ENCODE assay signal across 19 cellular contexts in genomic region chr11:68440254-68440653, GRCh38. TPM values are rescaled to one million over a fixed set of nuclear protein-coding genes. Genes with fewer than 3 reads are reported as not detected.
DNase-seq lines count a peak whose midpoint lies in the region; ATAC-seq and TF ChIP-seq lines count a peak whose summit lies in the region.
"Had no signal": no experiment of that assay in that cellular context is flagged by ENCODE, and none has a peak within 500 bp of the region (broad histone marks: within the 10 kb centered on the region; RNA-seq: fewer than 3 reads in every experiment).

No MANE protein-coding gene starts in this region.

- H2BK12ac ChIP-seq in H9 (ENCODE audit: insufficient read length, low read depth, low read length) = no peak overlapping the region

- H2BK20ac ChIP-seq in H9 (ENCODE audit: low read depth, low read length, poor library complexity, severe bottlenecking) = no peak overlapping the region

- H3K79me1 ChIP-seq in H9 (ENCODE audit: insufficient read depth, low read depth, low read length, poor library complexity, severe bottlenecking) = no peaks in the 10 kb centered on the region

- H4K91ac ChIP-seq in H9 (ENCODE audit: insufficient read length, low read depth, low read length) = no peak overlapping the region

- WGBS in H9 (ENCODE audit: extremely low coverage, insufficient read length, low lambda C conversion rate) = no CpG with 5 or more reads among the region's 7 CpGs
- WGBS in upper lobe of left lung, 2 donors = 85 to 91% methylated on average over 7 of the region's 7 CpGs
- WGBS in SK-N-SH (ENCODE audit: low lambda C conversion rate) = 97% methylated on average over 5 of the region's 7 CpGs

- TF ChIP-seq EP300 in upper lobe of left lung (IDR thresholded peaks at IDR 0.05) = no peak
- no peak for TF ChIP-seq EP300 in SK-N-SH (IDR thresholded peaks at IDR 0.05; ENCODE audit: borderline replicate concordance in 1 of 2, low read depth in 1 of 2, low read length in 1 of 2)

- H2AFZ ChIP-seq in H9 (ENCODE audit: low read length) = no peak overlapping the region
- no peak overlapping the region for H2AFZ ChIP-seq in SK-N-SH (ENCODE audit: low read depth)

- no peaks in the 10 kb centered on the region for H3K23me2 ChIP-seq in H9 (ENCODE audit: insufficient read length, low read depth, low read length, poor library complexity, severe bottlenecking)

- no peak for ATAC-seq in upper lobe of left lung (ENCODE audit: low FRiP score in 2 of 2)
- ATAC-seq: esophagus mucosa; stimulated activated naive CD8-positive, alpha-beta T cell treated with anti-CD3 and anti-CD28 coated beads, Interleukin-15, Interleukin-2, amounts not matched to agents 100 U/mL and 50 U/mL, for 24 hours; T-cell; upper lobe of right lung had no signal

- no peak overlapping the region for H3K14ac ChIP-seq in H9 (ENCODE audit: insufficient read depth, low read length)

- TF ChIP-seq CTCF in H9 (conservative IDR thresholded peaks at IDR 0.05) (no peak), RWPE1 (conservative IDR thresholded peaks at IDR 0.05; ENCODE audit: low read depth) (no peak), upper lobe of left lung (IDR thresholded peaks at IDR 0.05) (no peak), SK-N-SH (IDR thresholded peaks at IDR 0.05) (no peak)

- H3K18ac ChIP-seq in H9 (ENCODE audit: insufficient read length, low read depth, low read length) = no peak overlapping the region

- no peaks in the 10 kb centered on the region for H4K20me1 ChIP-seq in H9 (ENCODE audit: control insufficient read depth, insufficient read depth, insufficient read length)
- H4K20me1 ChIP-seq in SK-N-SH (ENCODE audit: insufficient read depth) = no peaks in the 10 kb centered on the region

- TF ChIP-seq POLR2A in upper lobe of left lung (IDR thresholded peaks at IDR 0.05) = no peak

- DNase-seq in H9 = no peak
- no peak for DNase-seq in RWPE1 (ENCODE audit: low spot score)
- DNase-seq in smooth muscle cell of the brain vasculature (ENCODE audit: low read depth, low spot score) = peak; percentile 45
- no peak for DNase-seq in KG1 (lab: John Stamatoyannopoulos, UW)
- no peak for DNase-seq in activated naive CD8-positive, alpha-beta T cell treated with anti-CD3 and anti-CD28 coated beads for 36 hours
- DNase-seq in upper lobe of left lung = no peak
- DNase-seq in SK-N-SH = no peak
- DNase-seq: activated CD4-positive, alpha-beta T cell treated with anti-CD3 and anti-CD28 coated beads for 48 hours; BE2C; glutamatergic neuron; midbrain; NCI-H2227 treated with DMSO at 0.1 percent for 48 hours; nucleus accumbens; stimulated activated naive CD8-positive, alpha-beta T cell treated with anti-CD3 and anti-CD28 coated beads, Interleukin-15, Interleukin-2, amounts not matched to agents 100 U/mL and 50 U/mL, for 24 hours; T-cell; upper lobe of right lung had no signal

- no peak for TF ChIP-seq RAD21 in SK-N-SH (IDR thresholded peaks at IDR 0.05; ENCODE audit: low read length)

- H3K9ac ChIP-seq in H9 (ENCODE audit: extremely low read depth, insufficient read length, low read length) (no peak overlapping the region), iPS-20b (ENCODE audit: low read depth, low read length) (peak overlapping the region; percentile 51), SK-N-SH (no peak overlapping the region)

- H3K27me3 ChIP-seq in H9 (ENCODE audit: insufficient read depth, low read length) (no peaks in the 10 kb centered on the region), iPS-20b (ENCODE audit: insufficient read depth, low read length) (no peaks in the 10 kb centered on the region), upper lobe of left lung (no peaks in the 10 kb centered on the region), SK-N-SH (ENCODE audit: insufficient read depth) (no peaks in the 10 kb centered on the region)
- H3K27me3 ChIP-seq: BE2C, cardiac muscle cell, upper lobe of right lung had no signal

- no peak overlapping the region; the same call in 1 of the 2 replicates for H3K4me3 ChIP-seq in iPS-20b (ENCODE audit: low read length)
- H3K4me3 ChIP-seq in upper lobe of left lung = no peak overlapping the region
- no peak overlapping the region for H3K4me3 ChIP-seq in SK-N-SH (ENCODE audit: low read depth in 2 of 2, low read length in 1 of 2)
- H3K4me3 ChIP-seq: cardiac muscle cell, upper lobe of right lung had no signal

- no peak overlapping the region for H2BK5ac ChIP-seq in H9 (ENCODE audit: insufficient read length, low read length)

- H3K27ac Mint-ChIP-seq in H9 = peak overlapping the region in 2 of 3 experiments; percentile 66 to 69; a peak in 3 of 7 replicates
- no peak overlapping the region for H3K27ac Mint-ChIP-seq in activated naive CD8-positive, alpha-beta T cell treated with anti-CD3 and anti-CD28 coated beads for 36 hours
- H3K27ac Mint-ChIP-seq: T-cell had no signal

- POLR2A ChIA-PET in RWPE1 (lab: Yijun Ruan, JAX; ENCODE audit: low non-redundant PET) (no interaction called here), SK-N-SH (lab: Yijun Ruan, JAX) (no interaction called here)

- H3K4ac ChIP-seq in H9 (ENCODE audit: low read depth, low read length) = no peak overlapping the region

- no peak overlapping the region for H2BK15ac ChIP-seq in H9 (ENCODE audit: low read depth, low read length)

- no peak overlapping the region for H3K23ac ChIP-seq in H9 (ENCODE audit: insufficient read length, low read depth, low read length)

- peaks cover 22 to 39% of the 10 kb centered on the region in 2 experiments for H3K4me1 Mint-ChIP-seq in H9
- peaks cover 3% of the 10 kb centered on the region for H3K4me1 Mint-ChIP-seq in activated naive CD8-positive, alpha-beta T cell treated with anti-CD3 and anti-CD28 coated beads for 36 hours

- H3K4me1 ChIP-seq in H9 (ENCODE audit: insufficient read depth, low read length) (no peaks in the 10 kb centered on the region), iPS-20b (ENCODE audit: insufficient read depth, low read length) (peaks cover 20% of the 10 kb centered on the region), upper lobe of left lung (peaks cover 9 to 29% (median 14%) of the 10 kb centered on the region in 4 donors), SK-N-SH (ENCODE audit: control insufficient read depth in 1 of 2, insufficient read depth in 2 of 2, low read depth in 1 of 2, low read length in 1 of 2) (peaks cover 24 to 34% of the 10 kb centered on the region in 2 experiments; a peak in 3 of 4 replicates)

- no peaks in the 10 kb centered on the region for H3K9me2 ChIP-seq in SK-N-SH

- H3K36me3 ChIP-seq in iPS-20b (ENCODE audit: insufficient read depth, low read depth, low read length) (peaks cover 5% of the 10 kb centered on the region; the same call in 1 of the 2 replicates), upper lobe of left lung (peaks cover 0 to 39% (median 20%) of the 10 kb centered on the region in 4 donors), SK-N-SH (replicated peaks in 1 of 2; ENCODE audit: control insufficient read depth in 1 of 2, insufficient read depth in 2 of 2, low read length in 1 of 2) (peaks cover 0 to 13% of the 10 kb centered on the region in 2 experiments)

- peaks cover 13% of the 10 kb centered on the region for H3F3A ChIP-seq in SK-N-SH (replicated peaks; ENCODE audit: insufficient read depth)

- H3K27ac ChIP-seq in H9 (ENCODE audit: insufficient read length, low read depth, low read length) = no peak overlapping the region
- H3K27ac ChIP-seq in RWPE1 = peak overlapping the region; percentile 41
- no peak overlapping the region for H3K27ac ChIP-seq in iPS-20b (ENCODE audit: low read length)
- peak overlapping the region in 1 of 4 donors; percentile 1 for H3K27ac ChIP-seq in upper lobe of left lung
- H3K27ac ChIP-seq in SK-N-SH (ENCODE audit: low read depth in 2 of 2, low read length in 1 of 2) = peak overlapping the region in 1 of 2 experiments; percentile 31; a peak in 1 of 4 replicates
- H3K27ac ChIP-seq: cardiac muscle cell, upper lobe of right lung had no signal

- no peak overlapping the region for H2BK120ac ChIP-seq in H9 (ENCODE audit: low read depth, low read length, poor library complexity, severe bottlenecking)

- no peak overlapping the region for H2AK5ac ChIP-seq in H9 (ENCODE audit: insufficient read length, low read length)

- no peaks in the 10 kb centered on the region for H3K9me3 Mint-ChIP-seq in H9
- no peaks in the 10 kb centered on the region for H3K9me3 Mint-ChIP-seq in activated naive CD8-positive, alpha-beta T cell treated with anti-CD3 and anti-CD28 coated beads for 36 hours
- H3K9me3 Mint-ChIP-seq: T-cell had no signal

- H3K79me2 ChIP-seq in H9 (ENCODE audit: insufficient read depth, low read length) (no peaks in the 10 kb centered on the region), SK-N-SH (ENCODE audit: insufficient read depth) (no peaks in the 10 kb centered on the region)

- H4K8ac ChIP-seq in H9 (replicated peaks; ENCODE audit: insufficient read length, low read depth, low read length) = no peak overlapping the region

- no peak overlapping the region for H3T11ph ChIP-seq in H9 (ENCODE audit: low read length)

- no peak overlapping the region for H3K56ac ChIP-seq in H9 (ENCODE audit: insufficient read length, low read depth, low read length)

- no peak overlapping the region for H4K5ac ChIP-seq in H9 (ENCODE audit: insufficient read length, low read depth, low read length)

- peaks cover 6 to 20% (median 19%) of the 10 kb centered on the region in 3 experiments; a peak in 5 of 7 replicates for H3K36me3 Mint-ChIP-seq in H9 (ENCODE audit: insufficient read depth in 1 of 3, low read depth in 3 of 3)
- H3K36me3 Mint-ChIP-seq in activated naive CD8-positive, alpha-beta T cell treated with anti-CD3 and anti-CD28 coated beads for 36 hours = peaks cover 4% of the 10 kb centered on the region
- H3K36me3 Mint-ChIP-seq: T-cell had no signal

- H3K4me2 ChIP-seq in H9 (ENCODE audit: insufficient read depth, insufficient read length, low read length) (no peak overlapping the region), SK-N-SH (no peak overlapping the region)

- no peaks in the 10 kb centered on the region for H3K9me3 ChIP-seq in H9 (ENCODE audit: control insufficient read depth, low read depth, low read length)
- H3K9me3 ChIP-seq in iPS-20b (ENCODE audit: insufficient read depth, low read depth, low read length) = no peaks in the 10 kb centered on the region
- H3K9me3 ChIP-seq in upper lobe of left lung = no peaks in the 10 kb centered on the region
- H3K9me3 ChIP-seq in SK-N-SH = no peaks in the 10 kb centered on the region
- H3K9me3 ChIP-seq: BE2C, upper lobe of right lung had no signal

- H3K27me3 Mint-ChIP-seq in H9 (ENCODE audit: low read depth) = no peaks in the 10 kb centered on the region
- no peaks in the 10 kb centered on the region for H3K27me3 Mint-ChIP-seq in activated naive CD8-positive, alpha-beta T cell treated with anti-CD3 and anti-CD28 coated beads for 36 hours
- H3K27me3 Mint-ChIP-seq: T-cell had no signal

- CTCF ChIA-PET in RWPE1 (lab: Yijun Ruan, JAX) = no interaction called here
- CTCF ChIA-PET in SK-N-SH (lab: Yijun Ruan, JAX) = interaction anchor here (1.0 to 2.4 kb wide), 3 partner anchors 142 to 232 kb away, joined by 3 to 11 read pairs (median 5); no protein-coding TSS in a partner anchor

- H3K4me3 Mint-ChIP-seq in H9 = peak overlapping the region in 1 of 2 experiments; percentile 36; a peak in 1 of 5 replicates
- no peak overlapping the region for H3K4me3 Mint-ChIP-seq in activated naive CD8-positive, alpha-beta T cell treated with anti-CD3 and anti-CD28 coated beads for 36 hours
- H3K4me3 Mint-ChIP-seq: T-cell had no signal

RNA-seq across cellular contexts. Expression of gene PPP6R3, which starts 20.3 kb away (rescaled TPM):
- 138 and 139 TPM in 2 replicates for total RNA-seq in H9 (2021)
- total RNA-seq in activated naive CD8-positive, alpha-beta T cell treated with anti-CD3 and anti-CD28 coated beads for 36 hours = 100 to 1,000 TPM; 122 to 123 TPM
- 100 to 1,000 TPM in 4 of 6 donors, 10 to 100 TPM in 2; 75.7 to 195 (median 114) TPM for total RNA-seq in upper lobe of left lung
- 28.1 and 28.9 TPM in 2 replicates for polyA plus RNA-seq in SK-N-SH (2012; rRNA removed)
- 27.6 and 28.2 TPM in 2 replicates for polyA plus RNA-seq in SK-N-SH (2012; cell fraction: cytosol; rRNA removed)
- polyA plus RNA-seq in SK-N-SH (2012; cell fraction: nucleus; rRNA removed) = 74.5 and 86.7 TPM in 2 replicates
